8 cellular contexts compared by ENCODE assay signal in genomic region chr3:139937674-139938279, GRCh38. TPM values are rescaled to one million over a fixed set of nuclear protein-coding genes. Genes with fewer than 3 reads are reported as not detected.
DNase-seq lines count a peak whose midpoint lies in the region; ATAC-seq, FAIRE-seq and TF ChIP-seq lines count a peak whose summit lies in the region.

No MANE protein-coding gene starts in this region.

- TF ChIP-seq POLR2A in K562 (conservative IDR thresholded peaks at IDR 0.05): no peak

- H3K27ac ChIP-seq in K562 (ENCODE audit: extremely low read depth, low read depth, low read length) (no peak overlapping the region), keratinocyte (ENCODE audit: control insufficient read depth, insufficient read depth, low read length) (no peak overlapping the region)

- H3K79me2 ChIP-seq in K562 (ENCODE audit: control insufficient read depth, insufficient read depth, low read length) (no peaks in the 10 kb centered on the region), keratinocyte (ENCODE audit: control insufficient read depth, insufficient read depth, low read length) (no peaks in the 10 kb centered on the region)

- H3K4me2 ChIP-seq in K562 (ENCODE audit: insufficient read depth, low read length): no peak overlapping the region
- H3K4me2 ChIP-seq in keratinocyte (ENCODE audit: control insufficient read depth, extremely low read depth, insufficient read depth, low read depth, low read length): no peak overlapping the region

- H3K4me1 ChIP-seq in K562 (replicated peaks in 1 of 2; ENCODE audit: control insufficient read depth in 2 of 2, insufficient read depth in 2 of 2, low read length in 2 of 2) (peaks cover 0 to 15% of the 10 kb centered on the region in 2 experiments; a peak in 2 of 5 replicates), keratinocyte (ENCODE audit: control insufficient read depth, extremely low read depth, insufficient read depth, low read length) (no peaks in the 10 kb centered on the region)

- 0 out of 3 replicates have a peak, but pooled peaks have one; percentile 61 for ATAC-seq in K562
- no peak for ATAC-seq in GM18498 (IDR thresholded peaks at IDR 0.05; ENCODE audit: unreplicated experiment)
- ATAC-seq in GM19397 (IDR thresholded peaks at IDR 0.05; ENCODE audit: unreplicated experiment): no peak

- intact Hi-C loops in K562 (cut with micrococcal nuclease): loop anchor here (5.0 kb wide), 2 partner anchors 510 to 925 kb away; no protein-coding TSS in a partner anchor

- dilution Hi-C loops in keratinocyte (cut with MboI; ENCODE audit: extremely low pct_ligation_motif_present, low sequenced_read_pairs): no loop called here

- no peak for TF ChIP-seq EP300 in K562 (IDR thresholded peaks at IDR 0.05; ENCODE audit: low read length)

- no peaks in the 10 kb centered on the region for H3K9me3 Mint-ChIP-seq in type B pancreatic cell

- H3K27ac Mint-ChIP-seq in type B pancreatic cell: no peak overlapping the region

- POLR2A ChIA-PET in K562 (lab: Yijun Ruan, JAX): no interaction called here

- H3K36me3 Mint-ChIP-seq in type B pancreatic cell: no peaks in the 10 kb centered on the region

- H3K9me1 ChIP-seq in K562 (ENCODE audit: control insufficient read depth, insufficient read depth, low read length) (no peaks in the 10 kb centered on the region), keratinocyte (ENCODE audit: control insufficient read depth, extremely low read depth, insufficient read depth, low read length) (no peaks in the 10 kb centered on the region)

- in situ Hi-C loops in GM13976 (cut with MboI; ENCODE audit: low sequenced_read_pairs, unreplicated experiment) (no loop called here), K562 (cut with MboI) (no loop called here)

- peaks cover 53% of the 10 kb centered on the region for H3K27me3 Mint-ChIP-seq in type B pancreatic cell

- H3K9ac ChIP-seq in K562 (ENCODE audit: insufficient read depth in 1 of 2, low read depth in 2 of 2, low read length in 2 of 2) (no peak overlapping the region), keratinocyte (ENCODE audit: control insufficient read depth, extremely low read depth, insufficient read depth, low read length) (no peak overlapping the region)

- peaks cover 12% of the 10 kb centered on the region for H3K4me1 Mint-ChIP-seq in type B pancreatic cell (ENCODE audit: unreplicated experiment)

- DNase-seq in AG10803 (ENCODE audit: low read depth) (peak; percentile 49), GM13976 (ENCODE audit: low spot score) (peak; percentile 49), NCI-H2227 (lab: John Stamatoyannopoulos, UW; ENCODE audit: unreplicated experiment) (peak; percentile 23), K562 (ENCODE audit: extremely low read depth in 1 of 4, low spot score in 3 of 4) (peak; percentile 29 to 57 (median 55)), keratinocyte (ENCODE audit: low read depth, low spot score) (no peak), type B pancreatic cell (ENCODE audit: extremely low spot score, unreplicated experiment) (no peak)

- peak overlapping the region; percentile 75 for H3K4me3 Mint-ChIP-seq in type B pancreatic cell

- H3K9me3 ChIP-seq in K562 (replicated peaks; ENCODE audit: control insufficient read depth, insufficient read depth, low read depth, low read length) (no peaks in the 10 kb centered on the region), keratinocyte (ENCODE audit: control insufficient read depth, low read depth, low read length) (no peaks in the 10 kb centered on the region)

- no TSS peak for BruUV-seq in K562 (replicated peaks; lab: Mats Ljungman, UMichigan)

- FAIRE-seq in K562 (lab: Jason Lieb, UNC): peak; percentile 52
- peak; percentile 61 for FAIRE-seq in keratinocyte (lab: Jason Lieb, UNC)

- CTCF ChIA-PET in K562 (lab: Yijun Ruan, JAX; ENCODE audit: low intra/inter-chr PET ratio): no interaction called here

- peak; percentile 54 to 64 for TF ChIP-seq RAD21 in K562 (CRISPR knock-in tag; conservative IDR thresholded peaks at IDR 0.05 in 1 of 2, IDR thresholded peaks at IDR 0.05 in 1 of 2)

- H4K20me1 ChIP-seq in K562 (replicated peaks; ENCODE audit: control insufficient read depth, insufficient read depth, low read length) (no peaks in the 10 kb centered on the region), keratinocyte (ENCODE audit: control insufficient read depth, extremely low read depth, insufficient read depth, low read length) (no peaks in the 10 kb centered on the region)

- under 1% methylated on average over 8 of the region's 8 CpGs for WGBS in K562 (ENCODE audit: insufficient coverage, low coverage, missing lambda C conversion rate)

- H3K36me3 ChIP-seq in K562 (ENCODE audit: control insufficient read depth, insufficient read depth, low read length) (no peaks in the 10 kb centered on the region), keratinocyte (ENCODE audit: control insufficient read depth in 2 of 2, extremely low read depth in 1 of 2, insufficient read depth in 2 of 2, low read length in 2 of 2) (no peaks in the 10 kb centered on the region)

- TF ChIP-seq CTCF in AG10803 (conservative IDR thresholded peaks at IDR 0.05; ENCODE audit: low read length) (peak; percentile 79), GM13976 (IDR thresholded peaks at IDR 0.05; ENCODE audit: borderline replicate concordance, control extremely low read depth, extremely low read depth, insufficient read depth, missing control alignments) (peak; percentile 47), K562 (IDR thresholded peaks at IDR 0.05 in 2 of 3, conservative IDR thresholded peaks at IDR 0.05 in 1 of 3; ENCODE audit: insufficient read depth in 2 of 3, low read depth in 1 of 3, low read length in 3 of 3) (peak; percentile 52 to 76 (median 58); a peak in 4 of 6 replicates), keratinocyte (optimal IDR thresholded peaks at IDR 0.05 in 1 of 3, IDR thresholded peaks at IDR 0.05 in 1 of 3, conservative IDR thresholded peaks at IDR 0.05 in 1 of 3; ENCODE audit: extremely low read depth in 1 of 3, insufficient read depth in 2 of 3, low read length in 3 of 3) (peak; percentile 61 to 71 (median 62)), type B pancreatic cell (conservative IDR thresholded peaks at IDR 0.05) (peak; percentile 92)

- H3K4me3 ChIP-seq in AG10803 (ENCODE audit: low read length) (no peak overlapping the region), K562 (no peak overlapping the region), keratinocyte (ENCODE audit: control insufficient read depth in 2 of 3, extremely low read depth in 1 of 3, insufficient read depth in 2 of 3, low read depth in 1 of 3, low read length in 3 of 3) (no peak overlapping the region)

- H3K27me3 ChIP-seq in K562 (ENCODE audit: control insufficient read depth in 2 of 2, insufficient read depth in 2 of 2, low read length in 2 of 2) (peaks cover 3 to 24% of the 10 kb centered on the region in 2 experiments; a peak in 2 of 5 replicates), keratinocyte (ENCODE audit: control insufficient read depth, extremely low read depth, insufficient read depth, low read length) (peaks cover 26% of the 10 kb centered on the region)

- H2AFZ ChIP-seq in K562 (ENCODE audit: low read depth, low read length) (no peak overlapping the region), keratinocyte (ENCODE audit: control insufficient read depth, low read length) (no peak overlapping the region)

TF ChIP-seq in K562, 482 proteins besides CTCF, POLR2A, EP300 and RAD21 (continues in another document):
- TF ChIP-seq YBX1 (IDR thresholded peaks at IDR 0.05) (no peak), OTX1 (CRISPR knock-in tag; IDR thresholded peaks at IDR 0.05) (no peak), FOSL1 (tag; conservative IDR thresholded peaks at IDR 0.05) (no peak), ZNF384 (IDR thresholded peaks at IDR 0.05; ENCODE audit: low read depth, low read length) (peak; percentile 80), NR2F6 (CRISPR knock-in tag; IDR thresholded peaks at IDR 0.05) (no peak), SMAD3 (CRISPR knock-in tag; conservative IDR thresholded peaks at IDR 0.05) (no peak), SMC3 (conservative IDR thresholded peaks at IDR 0.05; ENCODE audit: insufficient read depth, low read depth, low read length) (0 out of 2 replicates have a peak, but pooled peaks have one; percentile 39), SREBF1 (IDR thresholded peaks at IDR 0.05; ENCODE audit: borderline replicate concordance, low read depth, low read length) (no peak), RB1 (IDR thresholded peaks at IDR 0.05; ENCODE audit: low read depth) (no peak)

RNA-seq across cellular contexts. Expression of gene CLSTN2, which starts 2.8 kb away (rescaled TPM):
- not detected in 2 replicates for total RNA-seq in K562 (2011; cell fraction: chromatin; rRNA removed; ENCODE audit: low replicate concordance)
- total RNA-seq in K562 (2011; cell fraction: nucleolus; rRNA removed): not detected in 2 replicates
- not detected in 2 replicates for total RNA-seq in K562 (2011; cell fraction: nucleoplasm; rRNA removed)
- total RNA-seq in K562 (2014; rRNA removed): not detected in 2 replicates
- total RNA-seq in K562 (2014; rRNA removed; fragmentation: Illumina TruSeq; extraction: Trizol): not detected in 2 replicates
- total RNA-seq in K562 (2015; rRNA removed; fragmentation: Illumina TruSeq; extraction: Trizol): 0.04 TPM in 2 replicates
- total RNA-seq in K562 (2021): 0.02 TPM in 2 replicates
- 0.01 TPM in 1 of 2 replicates, not detected in the other for polyA plus RNA-seq in K562 (2011; rRNA removed)
- under 0.01 TPM in 1 of 2 replicates, not detected in the other for polyA plus RNA-seq in K562 (2011; cell fraction: cytosol; rRNA removed)
- polyA plus RNA-seq in K562 (2011; cell fraction: nucleus; rRNA removed): not detected in 2 replicates
- 0.01 and 0.26 TPM in 2 replicates for polyA plus RNA-seq in K562 (2012)
- not detected in 2 replicates for polyA plus RNA-seq in K562 (2014; fragmentation: Illumina TruSeq; extraction: Trizol)
- polyA plus RNA-seq in K562 (2014; fragmentation: Nextera tagmentation; extraction: Ambion mirVana): under 1 TPM in 1 of 2 experiments, not detected in 1; 0.04 TPM
- polyA plus RNA-seq in K562 (2014; rRNA removed): not detected in 2 replicates
- polyA minus RNA-seq in K562 (2011; rRNA and poly(A)+ RNA removed): not detected in 2 replicates
- not detected in 2 replicates for polyA minus RNA-seq in K562 (2011; cell fraction: cytosol; rRNA and poly(A)+ RNA removed)
- not detected in 2 replicates for polyA minus RNA-seq in K562 (2011; cell fraction: nucleus; rRNA and poly(A)+ RNA removed)
- 0.09 to 0.17 TPM (median 0.10 TPM) in 3 replicates for polyA plus RNA-seq in keratinocyte
- polyA plus RNA-seq in keratinocyte (2011; ENCODE audit: low read depth): 0.09 TPM
- polyA plus RNA-seq in keratinocyte (2011; cell fraction: cytosol; rRNA removed): 0.05 and 0.17 TPM in 2 replicates
- polyA plus RNA-seq in keratinocyte (2011; cell fraction: nucleus; rRNA removed): 0.37 TPM in 2 replicates
- polyA plus RNA-seq in keratinocyte (2012; ENCODE audit: low replicate concordance): 0.07 and 0.13 TPM in 2 replicates
- 0.07 to 1.1 TPM (median 0.32 TPM) in 3 replicates for polyA minus RNA-seq in keratinocyte
- polyA minus RNA-seq in keratinocyte (2011; cell fraction: cytosol; rRNA and poly(A)+ RNA removed): 0.19 TPM
- polyA minus RNA-seq in keratinocyte (2011; cell fraction: nucleus; rRNA and poly(A)+ RNA removed): 0.42 and 0.78 TPM in 2 replicates
- total RNA-seq in type B pancreatic cell (ENCODE audit: low replicate concordance): 12.9 and 15.5 TPM in 2 replicates

Comparison
In these comparisons a context has a peak if more than half of its experiments do, and no peak if none do; other contexts are left out.
1. DNase-seq: peak in AG10803 (single experiment), GM13976 (single experiment), NCI-H2227 (single experiment) and K562 (4 of 4); none in keratinocyte (single experiment) and type B pancreatic cell (single experiment).
2. RNA of gene CLSTN2, which starts 2.8 kb away (total RNA-seq): 12.9 to 15.5 TPM in type B pancreatic cell; 0.02 to 0.04 TPM in K562; every median in the first group is over 10 times any median in the second.
3. Peak in every context shown above with its lines, with median percentiles within 50 percentile points of each other: CTCF ChIP-seq.